8 cellular contexts compared by ENCODE assay signal in the genomic region with DNA sequence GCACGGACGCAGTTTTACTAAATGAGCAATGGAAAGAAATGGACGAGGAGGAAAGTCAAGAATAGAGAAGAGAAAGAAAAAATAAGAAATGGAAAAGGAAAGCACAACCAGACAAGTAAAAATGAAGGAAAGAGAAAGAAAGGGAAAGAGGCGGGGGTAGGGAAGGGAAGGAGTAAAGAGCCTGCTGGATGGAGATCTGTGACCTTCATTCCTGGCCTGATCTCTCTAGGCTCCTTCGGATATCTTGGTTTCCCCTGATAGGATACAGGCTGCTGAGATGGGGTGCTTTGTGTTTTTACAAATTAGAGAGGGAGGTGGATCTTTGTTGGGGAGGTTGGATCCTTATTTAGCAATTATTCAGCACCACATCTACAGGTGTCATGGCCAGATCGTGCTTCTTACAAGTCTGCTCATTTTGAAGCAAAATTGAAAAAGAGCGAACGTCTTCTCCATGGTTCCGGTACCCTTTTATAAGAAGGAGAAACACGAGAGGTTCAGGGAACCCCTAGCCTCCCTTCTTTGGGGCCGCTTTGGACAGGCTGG. TPM values are rescaled to one million over a fixed set of nuclear protein-coding genes. Genes with fewer than 3 reads are reported as not detected.
DNase-seq lines count a peak whose midpoint lies in the region; ATAC-seq, FAIRE-seq and TF ChIP-seq lines count a peak whose summit lies in the region.

No MANE protein-coding gene starts in this region.

- H3K36me3 Mint-ChIP-seq in naive thymus-derived CD8-positive, alpha-beta T cell: peaks cover 0 to 7% (median 0%) of the 10 kb centered on the region in 3 donors

- peaks cover 37% of the 10 kb centered on the region for H3K4me1 ChIP-seq in BLaER1

- H3K9me3 Mint-ChIP-seq in naive thymus-derived CD8-positive, alpha-beta T cell: no peaks in the 10 kb centered on the region

- no peak for FAIRE-seq in bronchial epithelial cell (lab: Jason Lieb, UNC)

- H3K27ac ChIP-seq in BLaER1: no peak overlapping the region

- peaks cover 11% of the 10 kb centered on the region; the same call in 1 of the 2 replicates for H3K9me3 ChIP-seq in BLaER1

- DNase-seq in bronchial epithelial cell (ENCODE audit: low read depth): peak; percentile 3
- no peak for DNase-seq in naive thymus-derived CD8-positive, alpha-beta T cell
- DNase-seq in NCI-H187 treated with DMSO at 0.1 percent for 48 hours (lab: John Stamatoyannopoulos, UW): no peak
- no peak for DNase-seq in retina
- DNase-seq in RKO (ENCODE audit: low spot score): no peak

- H3K36me3 ChIP-seq in BLaER1: no peaks in the 10 kb centered on the region
- H3K36me3 ChIP-seq in bronchial epithelial cell (ENCODE audit: control insufficient read depth, insufficient read depth, low read length): no peaks in the 10 kb centered on the region

- peaks cover 58% of the 10 kb centered on the region for H3K27me3 ChIP-seq in BLaER1
- H3K27me3 ChIP-seq in bronchial epithelial cell (ENCODE audit: control insufficient read depth, insufficient read depth, low read length): peaks cover 35% of the 10 kb centered on the region

- H4K20me1 ChIP-seq in BLaER1: peaks cover 26% of the 10 kb centered on the region; the same call in 1 of the 2 replicates

- peak overlapping the region; percentile 95 for H3K4me2 ChIP-seq in BLaER1

- ATAC-seq in HG02943 (IDR thresholded peaks at IDR 0.05; ENCODE audit: low read depth, unreplicated experiment) (peak; percentile 3), HG02973 (IDR thresholded peaks at IDR 0.05; ENCODE audit: unreplicated experiment) (no peak)
- peak; percentile 9 to 17 for ATAC-seq in naive thymus-derived CD8-positive, alpha-beta T cell

- H3K4me3 Mint-ChIP-seq in naive thymus-derived CD8-positive, alpha-beta T cell: peak overlapping the region; percentile 83 to 97 (median 95)

- H3K27me3 Mint-ChIP-seq in naive thymus-derived CD8-positive, alpha-beta T cell: peaks cover 16 to 54% (median 42%) of the 10 kb centered on the region in 5 donors

- H3K9ac ChIP-seq in BLaER1: no peak overlapping the region

- H3K4me3 ChIP-seq in BLaER1 (peak overlapping the region; percentile 66), bronchial epithelial cell (ENCODE audit: low read depth, low read length) (no peak overlapping the region)

- POLR2A ChIA-PET in naive thymus-derived CD8-positive, alpha-beta T cell (lab: Charles Lee): no interaction called here

- H3K27ac Mint-ChIP-seq in naive thymus-derived CD8-positive, alpha-beta T cell: peak overlapping the region in 3 of 10 donors; percentile 24 to 86 (median 41)

- no peak for TF ChIP-seq CTCF in bronchial epithelial cell (IDR thresholded peaks at IDR 0.05; ENCODE audit: insufficient read depth, low read length, severe bottlenecking)

- H3K4me1 Mint-ChIP-seq in naive thymus-derived CD8-positive, alpha-beta T cell: peaks cover 26 to 44% (median 38%) of the 10 kb centered on the region in 4 donors

RNA-seq across cellular contexts. Expression of a gene that starts 0.8 kb away (rescaled TPM):
- total RNA-seq in bronchial epithelial cell: not detected in 2 replicates
- not detected for total RNA-seq in naive thymus-derived CD8-positive, alpha-beta T cell
- not detected for polyA plus RNA-seq in naive thymus-derived CD8-positive, alpha-beta T cell
